15 cellular contexts compared by ENCODE assay signal in genomic region chr1:93255222-93256079, GRCh38.
DNase-seq lines count a peak whose midpoint lies in the region; ATAC-seq and TF ChIP-seq lines count a peak whose summit lies in the region.
"Had no signal": no experiment of that assay in that cellular context is flagged by ENCODE, and none has a peak within 500 bp of the region (broad histone marks: within the 10 kb centered on the region; RNA-seq: fewer than 3 reads in every experiment).

No MANE protein-coding gene starts in this region.

- H3K36me3 Mint-ChIP-seq in nephron progenitor cell (ENCODE audit: low read depth) = peaks cover 42% of the 10 kb centered on the region

- no peak overlapping the region for H3K9ac ChIP-seq in PC-3 (ENCODE audit: low read length)

- H4K20me1 ChIP-seq in PC-3 (ENCODE audit: low read length) = no peaks in the 10 kb centered on the region

- intact Hi-C loops in PC-3 (cut with micrococcal nuclease) = no loop called here

- no peaks in the 10 kb centered on the region for H3K4me1 ChIP-seq in PC-3 (ENCODE audit: insufficient read depth, low read length)
- H3K4me1 ChIP-seq: Caco-2 had no signal

- H3K36me3 ChIP-seq in PC-3 (ENCODE audit: low read depth, low read length) = peaks cover 31% of the 10 kb centered on the region

- no peaks in the 10 kb centered on the region for H3K27me3 ChIP-seq in PC-3 (ENCODE audit: low read length)

- DNase-seq in EL (peak; percentile 92), PC-3 (peak; percentile 67), dedifferentiated amniotic fluid mesenchymal stem cell (ENCODE audit: extremely low spot score) (peak; percentile 31), non-pigmented ciliary epithelial cell (ENCODE audit: low read depth) (peak; percentile 65), NCI-H2107 treated with DMSO at 0.1 percent for 48 hours (lab: John Stamatoyannopoulos, UW; ENCODE audit: unreplicated experiment) (no peak), GDM1 (lab: John Stamatoyannopoulos, UW) (no peak), nephron progenitor cell (no peak)
- DNase-seq: activated CD8-positive, alpha-beta memory T cell treated with anti-CD3 and anti-CD28 coated beads, Interleukin-2, amount 10 ng/mL, durations not matched to agents 7 days and 5 days; activated naive CD4-positive, alpha-beta T cell treated with anti-CD3 and anti-CD28 coated beads, Interleukin-2, amount 10 ng/mL, durations not matched to agents 7 days and 5 days; Caco-2; NCI-H1105; NCI-H524 treated with DMSO at 0.1 percent for 48 hours; substantia nigra had no signal

- POLR2A ChIA-PET in PC-3 (lab: Charles Lee; ENCODE audit: unreplicated experiment) = no interaction called here

- no peaks in the 10 kb centered on the region for H3K27me3 Mint-ChIP-seq in nephron progenitor cell (ENCODE audit: low read depth, poor library complexity)
- H3K27me3 Mint-ChIP-seq: activated CD8-positive, alpha-beta memory T cell treated with anti-CD3 and anti-CD28 coated beads, Interleukin-2, amount 10 ng/mL, durations not matched to agents 7 days and 5 days; activated naive CD4-positive, alpha-beta T cell treated with anti-CD3 and anti-CD28 coated beads, Interleukin-2, amount 10 ng/mL, durations not matched to agents 7 days and 5 days; natural killer cell treated with Interleukin-12 subunit alpha and Interleukin-12 subunit beta and Interleukin-15 and Interleukin-18, amount 100 ng/mL, for 72 hours had no signal

- CTCF ChIA-PET in PC-3 (lab: Charles Lee) = no interaction called here

- no peaks in the 10 kb centered on the region for H3F3A ChIP-seq in PC-3 (ENCODE audit: low read length, unreplicated experiment)

- ATAC-seq in PC-3 (peak; percentile 55), GM21515 (IDR thresholded peaks at IDR 0.05; ENCODE audit: unreplicated experiment) (no peak)
- ATAC-seq: activated CD8-positive, alpha-beta memory T cell treated with anti-CD3 and anti-CD28 coated beads, Interleukin-2, amount 10 ng/mL, durations not matched to agents 7 days and 5 days; natural killer cell treated with Interleukin-12 subunit alpha and Interleukin-12 subunit beta and Interleukin-15 and Interleukin-18, amount 100 ng/mL, for 72 hours had no signal

- H3K9me2 ChIP-seq in PC-3 (replicated peaks; ENCODE audit: low read length) = no peaks in the 10 kb centered on the region

- H3K27ac ChIP-seq in PC-3 (ENCODE audit: low read length) = no peak overlapping the region

- H3K4me3 ChIP-seq in PC-3 (ENCODE audit: low read length) = no peak overlapping the region

- no peaks in the 10 kb centered on the region for H3K4me1 Mint-ChIP-seq in nephron progenitor cell
- H3K4me1 Mint-ChIP-seq: activated CD8-positive, alpha-beta memory T cell treated with anti-CD3 and anti-CD28 coated beads, Interleukin-2, amount 10 ng/mL, durations not matched to agents 7 days and 5 days had no signal

- no peak overlapping the region for H3K27ac Mint-ChIP-seq in nephron progenitor cell
- H3K27ac Mint-ChIP-seq: activated CD8-positive, alpha-beta memory T cell treated with anti-CD3 and anti-CD28 coated beads, Interleukin-2, amount 10 ng/mL, durations not matched to agents 7 days and 5 days; activated naive CD4-positive, alpha-beta T cell treated with anti-CD3 and anti-CD28 coated beads, Interleukin-2, amount 10 ng/mL, durations not matched to agents 7 days and 5 days; natural killer cell treated with Interleukin-12 subunit alpha and Interleukin-12 subunit beta and Interleukin-15 and Interleukin-18, amount 100 ng/mL, for 72 hours had no signal

- H3K9me3 ChIP-seq in PC-3 (ENCODE audit: low read length) = peaks cover 8% of the 10 kb centered on the region; the same call in 1 of the 2 replicates
- H3K9me3 ChIP-seq: Caco-2 had no signal

- H3K4me3 Mint-ChIP-seq in nephron progenitor cell = no peak overlapping the region
- H3K4me3 Mint-ChIP-seq: activated CD8-positive, alpha-beta memory T cell treated with anti-CD3 and anti-CD28 coated beads, Interleukin-2, amount 10 ng/mL, durations not matched to agents 7 days and 5 days; activated naive CD4-positive, alpha-beta T cell treated with anti-CD3 and anti-CD28 coated beads, Interleukin-2, amount 10 ng/mL, durations not matched to agents 7 days and 5 days; natural killer cell treated with Interleukin-12 subunit alpha and Interleukin-12 subunit beta and Interleukin-15 and Interleukin-18, amount 100 ng/mL, for 72 hours had no signal

- BruUV-seq in PC-3 (replicated peaks; lab: Mats Ljungman, UMichigan) = no TSS peak

- no peak overlapping the region for H2AFZ ChIP-seq in PC-3 (ENCODE audit: low read length)

- no peak overlapping the region for H3K4me2 ChIP-seq in PC-3 (ENCODE audit: low read length)

- H3K79me2 ChIP-seq in PC-3 (ENCODE audit: low read length) = no peaks in the 10 kb centered on the region

- TF ChIP-seq CTCF in PC-3 (conservative IDR thresholded peaks at IDR 0.05; ENCODE audit: low read depth, low read length) (no peak), nephron progenitor cell (IDR thresholded peaks at IDR 0.05) (no peak)

- H3K9me3 Mint-ChIP-seq in nephron progenitor cell = peaks cover 11% of the 10 kb centered on the region

Comparison
In these comparisons a context has a peak if more than half of its experiments do, and no peak if none do; other contexts are left out.
1. DNase-seq: peak in EL (single experiment), PC-3 (single experiment), dedifferentiated amniotic fluid mesenchymal stem cell (single experiment) and non-pigmented ciliary epithelial cell (single experiment); none in NCI-H2107 treated with DMSO at 0.1 percent for 48 hours (single experiment), GDM1 (single experiment) and nephron progenitor cell (single experiment).